ENCODE assay signal across 11 cellular contexts in the genomic region with DNA sequence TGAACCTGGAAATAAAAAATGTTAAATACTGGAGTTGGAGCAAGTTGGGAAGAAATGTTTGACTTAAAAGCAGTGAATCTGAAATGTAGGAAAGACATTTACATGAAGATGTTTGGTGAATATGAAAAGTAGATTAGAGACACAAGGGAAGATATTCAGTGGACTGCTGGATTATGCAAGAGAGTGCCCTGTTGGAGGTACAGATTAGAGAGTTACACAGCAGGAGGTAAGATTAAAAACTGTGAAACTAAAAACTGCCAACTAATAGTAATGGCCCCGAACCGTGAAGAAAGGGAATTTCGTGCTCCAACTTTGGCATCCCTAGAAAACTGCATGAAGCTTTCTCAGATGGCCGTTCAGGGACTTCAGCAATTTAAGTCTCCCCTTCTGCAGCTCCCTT.
"Had no signal": no experiment of that assay in that cellular context is flagged by ENCODE, and none has a peak within 500 bp of the region (broad histone marks: within the 10 kb centered on the region; RNA-seq: fewer than 3 reads in every experiment).

No MANE protein-coding gene starts in this region.

- DNase-seq: GM23248, GOT3, H7, HFFc6, IMR-90, Karpas-422, KBM-7 had no signal

- H3K9me3 ChIP-seq: HAP-1 had no signal

- FAIRE-seq: HTR-8/SVneo had no signal

- ATAC-seq: HCT116 had no signal

- H3K4me2 ChIP-seq: KMS-11 had no signal

- H2AFZ ChIP-seq: GM23248 had no signal

- H3K9ac ChIP-seq: GM23248, KMS-11 had no signal

- H3K36me3 ChIP-seq: HAP-1 had no signal

- H3K4me1 ChIP-seq: HAP-1 had no signal

- H3K4me3 ChIP-seq: GM23248, HAP-1 had no signal

- H3K27ac ChIP-seq: GM23248, KMS-11 had no signal
